8 cellular contexts compared by ENCODE assay signal in genomic region chr17:67491009-67491677, GRCh38.
A peak's percentile ranks its signal among the peaks of the same experiment; 100 is the strongest.
DNase-seq lines count a peak whose midpoint lies in the region; ATAC-seq lines count a peak whose summit lies in the region.

No MANE protein-coding gene starts in this region.

- H2BK12ac ChIP-seq in trophoblast cell (ENCODE audit: low read length), result no peak overlapping the region

- peaks cover 9 to 10% of the 10 kb centered on the region in 2 experiments for H3K4me1 ChIP-seq in trophoblast cell (ENCODE audit: control insufficient read depth in 1 of 2, insufficient read depth in 2 of 2, low read length in 2 of 2)

- no peaks in the 10 kb centered on the region for H3K36me3 ChIP-seq in trophoblast cell (ENCODE audit: control insufficient read depth in 1 of 2, insufficient read depth in 2 of 2, low read length in 2 of 2)

- H4K91ac ChIP-seq in trophoblast cell (ENCODE audit: low read depth, low read length), result no peak overlapping the region

- H3K4me3 ChIP-seq in trophoblast cell (ENCODE audit: low read depth, low read length), result no peak overlapping the region

- peak; percentile 22 for DNase-seq in 8988T
- DNase-seq in HK-2 (ENCODE audit: unreplicated experiment), result peak; percentile 75
- DNase-seq in activated naive CD8-positive, alpha-beta T cell treated with anti-CD3 and anti-CD28 coated beads for 36 hours, result no peak
- peak; percentile 85 for DNase-seq in cardiac septum (ENCODE audit: low spot score)
- peak; percentile 99 to 100 for DNase-seq in trophoblast cell

- ATAC-seq in GM19328 (IDR thresholded peaks at IDR 0.05; ENCODE audit: unreplicated experiment), result no peak
- no peak for ATAC-seq in HG03457 (IDR thresholded peaks at IDR 0.05; ENCODE audit: unreplicated experiment)
- no peak for ATAC-seq in HG02852 (IDR thresholded peaks at IDR 0.05; ENCODE audit: unreplicated experiment)

- H3K23ac ChIP-seq in trophoblast cell (ENCODE audit: low read length), result no peak overlapping the region

- WGBS in trophoblast cell (ENCODE audit: extremely low coverage, insufficient coverage, insufficient read length), result no CpG with 5 or more reads among the region's 18 CpGs

- H3K36me3 Mint-ChIP-seq in activated naive CD8-positive, alpha-beta T cell treated with anti-CD3 and anti-CD28 coated beads for 36 hours, result peaks cover 21% of the 10 kb centered on the region

- H3K4me3 Mint-ChIP-seq in activated naive CD8-positive, alpha-beta T cell treated with anti-CD3 and anti-CD28 coated beads for 36 hours, result no peak overlapping the region

- H3K4ac ChIP-seq in trophoblast cell (ENCODE audit: low read depth, low read length), result no peak overlapping the region

- H4K12ac ChIP-seq in trophoblast cell (ENCODE audit: low read depth, low read length), result no peak overlapping the region

- peaks cover 4% of the 10 kb centered on the region for H3K9me3 Mint-ChIP-seq in activated naive CD8-positive, alpha-beta T cell treated with anti-CD3 and anti-CD28 coated beads for 36 hours

- no peaks in the 10 kb centered on the region for H3K79me2 ChIP-seq in trophoblast cell (ENCODE audit: control insufficient read depth, insufficient read depth, low read length, poor library complexity)

- H3K14ac ChIP-seq in trophoblast cell (ENCODE audit: low read length), result no peak overlapping the region

- intact Hi-C loops in cardiac septum (cut with DNase I), result no loop called here

- peak overlapping the region; percentile 11 for H3K27ac Mint-ChIP-seq in activated naive CD8-positive, alpha-beta T cell treated with anti-CD3 and anti-CD28 coated beads for 36 hours

- H3K27me3 Mint-ChIP-seq in activated naive CD8-positive, alpha-beta T cell treated with anti-CD3 and anti-CD28 coated beads for 36 hours, result no peaks in the 10 kb centered on the region

- no peaks in the 10 kb centered on the region for H3K27me3 ChIP-seq in trophoblast cell (ENCODE audit: insufficient read depth, low read length)

- no peak overlapping the region for H3K4me2 ChIP-seq in trophoblast cell (ENCODE audit: low read length)

- H3K79me1 ChIP-seq in trophoblast cell (ENCODE audit: low read length), result no peaks in the 10 kb centered on the region

- H3K9ac ChIP-seq in trophoblast cell (ENCODE audit: low read length), result no peak overlapping the region

- no peaks in the 10 kb centered on the region for H3K9me3 ChIP-seq in trophoblast cell (ENCODE audit: insufficient read depth, low read depth, low read length)

- H2BK120ac ChIP-seq in trophoblast cell (ENCODE audit: insufficient read depth, low read length, poor library complexity), result no peak overlapping the region

- no peak overlapping the region for H4K8ac ChIP-seq in trophoblast cell (ENCODE audit: low read depth, low read length)

- H3K4me1 Mint-ChIP-seq in activated naive CD8-positive, alpha-beta T cell treated with anti-CD3 and anti-CD28 coated beads for 36 hours, result peaks cover 72% of the 10 kb centered on the region

- no peak overlapping the region for H2AK5ac ChIP-seq in trophoblast cell (ENCODE audit: low read length)

- H3K18ac ChIP-seq in trophoblast cell (ENCODE audit: low read length), result no peak overlapping the region

- H2AFZ ChIP-seq in trophoblast cell (ENCODE audit: insufficient read depth, low read length, poor library complexity), result no peak overlapping the region

- H2BK5ac ChIP-seq in trophoblast cell (ENCODE audit: low read depth, low read length, poor library complexity), result no peak overlapping the region

- H3K27ac ChIP-seq in trophoblast cell (ENCODE audit: low read depth, low read length), result no peak overlapping the region
